Comparison of ENCODE assay signal across 10 cellular contexts in genomic region chr1:174815036-174815435, GRCh38.
DNase-seq lines count a peak whose midpoint lies in the region; FAIRE-seq and TF ChIP-seq lines count a peak whose summit lies in the region.
"Had no signal": no experiment of that assay in that cellular context is flagged by ENCODE, and none has a peak within 500 bp of the region (broad histone marks: within the 10 kb centered on the region; RNA-seq: fewer than 3 reads in every experiment).

No MANE protein-coding gene starts in this region.

- TF ChIP-seq CTCF in keratinocyte (optimal IDR thresholded peaks at IDR 0.05 in 1 of 3, IDR thresholded peaks at IDR 0.05 in 1 of 3, conservative IDR thresholded peaks at IDR 0.05 in 1 of 3; ENCODE audit: extremely low read depth in 1 of 3, insufficient read depth in 2 of 3, low read length in 3 of 3), result no peak
- no peak for TF ChIP-seq CTCF in glutamatergic neuron (IDR thresholded peaks at IDR 0.05; ENCODE audit: partially characterized antibody, unreplicated experiment)

- H3K36me3 Mint-ChIP-seq in glutamatergic neuron (ENCODE audit: unreplicated experiment), result no peaks in the 10 kb centered on the region

- H3K27me3 Mint-ChIP-seq in glutamatergic neuron (ENCODE audit: unreplicated experiment), result peaks cover 2% of the 10 kb centered on the region

- dilution Hi-C loops in keratinocyte (cut with MboI; ENCODE audit: extremely low pct_ligation_motif_present, low sequenced_read_pairs), result no loop called here

- no peak overlapping the region for H3K4me3 ChIP-seq in keratinocyte (ENCODE audit: control insufficient read depth in 2 of 3, extremely low read depth in 1 of 3, insufficient read depth in 2 of 3, low read depth in 1 of 3, low read length in 3 of 3)
- H3K4me3 ChIP-seq in small intestine (ENCODE audit: low read depth in 1 of 2, low read length in 2 of 2), result no peak overlapping the region
- H3K4me3 ChIP-seq: SJSA1 had no signal

- no peak overlapping the region for H3K27ac Mint-ChIP-seq in glutamatergic neuron (ENCODE audit: unreplicated experiment)

- H4K20me1 ChIP-seq in keratinocyte (ENCODE audit: control insufficient read depth, extremely low read depth, insufficient read depth, low read length), result no peaks in the 10 kb centered on the region

- no peak overlapping the region for H2AFZ ChIP-seq in keratinocyte (ENCODE audit: control insufficient read depth, low read length)

- no peaks in the 10 kb centered on the region for H3K79me2 ChIP-seq in keratinocyte (ENCODE audit: control insufficient read depth, insufficient read depth, low read length)

- no peaks in the 10 kb centered on the region for H3K9me3 ChIP-seq in keratinocyte (ENCODE audit: control insufficient read depth, low read depth, low read length)
- H3K9me3 ChIP-seq in small intestine (ENCODE audit: control insufficient read depth, low read depth), result no peaks in the 10 kb centered on the region
- H3K9me3 ChIP-seq: SJSA1 had no signal

- FAIRE-seq in RCC 7860 (lab: Jason Lieb, UNC) (peak; percentile 81), keratinocyte (lab: Jason Lieb, UNC) (peak; percentile 77), small intestine (lab: Jason Lieb, UNC) (no peak)

- H3K27me3 ChIP-seq in keratinocyte (ENCODE audit: control insufficient read depth, extremely low read depth, insufficient read depth, low read length) (no peaks in the 10 kb centered on the region), small intestine (ENCODE audit: control insufficient read depth in 2 of 2, insufficient read depth in 2 of 2, low read length in 2 of 2) (no peaks in the 10 kb centered on the region)
- H3K27me3 ChIP-seq: SJSA1 had no signal

- peak overlapping the region; percentile 17 for H3K4me2 ChIP-seq in keratinocyte (ENCODE audit: control insufficient read depth, extremely low read depth, insufficient read depth, low read depth, low read length)

- WGBS in small intestine, 3 donors, result 73 to 81% (median 78%) methylated on average over 3 of the region's 3 CpGs

- DNase-seq in DMS153 (lab: John Stamatoyannopoulos, UW) (peak; percentile 17), DMS153 treated with DMSO at 0.1 percent for 48 hours (lab: John Stamatoyannopoulos, UW; ENCODE audit: unreplicated experiment) (no peak), HCEC 1CT (peak; percentile 54), RCC 7860 (ENCODE audit: low spot score) (peak; percentile 87), keratinocyte (ENCODE audit: low read depth, low spot score) (peak; percentile 84), glutamatergic neuron (no peak), small intestine (no peak), D341Med (ENCODE audit: low spot score) (no peak)

- H3K9me1 ChIP-seq in keratinocyte (ENCODE audit: control insufficient read depth, extremely low read depth, insufficient read depth, low read length), result no peaks in the 10 kb centered on the region

- H3K4me1 ChIP-seq in keratinocyte (ENCODE audit: control insufficient read depth, extremely low read depth, insufficient read depth, low read length), result peaks cover 48% of the 10 kb centered on the region
- H3K4me1 ChIP-seq in small intestine (ENCODE audit: control insufficient read depth in 2 of 2, insufficient read depth in 1 of 2, low read depth in 1 of 2, low read length in 1 of 2), result no peaks in the 10 kb centered on the region

- no peaks in the 10 kb centered on the region for H3K9me3 Mint-ChIP-seq in glutamatergic neuron (ENCODE audit: unreplicated experiment)

- no peaks in the 10 kb centered on the region for H3K36me3 ChIP-seq in keratinocyte (ENCODE audit: control insufficient read depth in 2 of 2, extremely low read depth in 1 of 2, insufficient read depth in 2 of 2, low read length in 2 of 2)
- no peaks in the 10 kb centered on the region for H3K36me3 ChIP-seq in small intestine (ENCODE audit: control insufficient read depth in 2 of 2, insufficient read depth in 2 of 2, low read length in 2 of 2)
- H3K36me3 ChIP-seq: SJSA1 had no signal

- peaks cover 2% of the 10 kb centered on the region for H3K4me1 Mint-ChIP-seq in glutamatergic neuron (ENCODE audit: low read depth, unreplicated experiment)

- H3K27ac ChIP-seq in keratinocyte (ENCODE audit: control insufficient read depth, insufficient read depth, low read length), result peak overlapping the region; percentile 64
- H3K27ac ChIP-seq in small intestine (ENCODE audit: low read depth in 1 of 2, low read length in 1 of 2), result no peak overlapping the region
- H3K27ac ChIP-seq: 22Rv1, SJSA1 had no signal

- H3K9ac ChIP-seq in keratinocyte (ENCODE audit: control insufficient read depth, extremely low read depth, insufficient read depth, low read length), result no peak overlapping the region

- no peak overlapping the region for H3K4me3 Mint-ChIP-seq in glutamatergic neuron (ENCODE audit: unreplicated experiment)

Comparison
In these comparisons a context has a peak if more than half of its experiments do, and no peak if none do; other contexts are left out.
1. DNase-seq: peak in DMS153 (single experiment), HCEC 1CT (single experiment), RCC 7860 (single experiment) and keratinocyte (single experiment); none in DMS153 treated with DMSO at 0.1 percent for 48 hours (single experiment), glutamatergic neuron (single experiment), small intestine (single experiment) and D341Med (single experiment).